In genomic region chr1:198656500-198656932, GRCh38 we compare ENCODE assay signal across 9 cellular contexts. TPM values are rescaled to one million over a fixed set of nuclear protein-coding genes. Genes with fewer than 3 reads are reported as not detected.
DNase-seq lines count a peak whose midpoint lies in the region; ATAC-seq and TF ChIP-seq lines count a peak whose summit lies in the region.
"Had no signal": no experiment of that assay in that cellular context is flagged by ENCODE, and none has a peak within 500 bp of the region (broad histone marks: within the 10 kb centered on the region; RNA-seq: fewer than 3 reads in every experiment).

No MANE protein-coding gene starts in this region.

- no peaks in the 10 kb centered on the region for H3K9me3 Mint-ChIP-seq in activated T-cell treated with anti-CD3 and anti-CD28 coated beads, Interleukin-2, amount 50 U/mL, for 72 hours

- H3K4me1 ChIP-seq in mucosa of rectum (ENCODE audit: control insufficient read depth in 2 of 2, insufficient read depth in 2 of 2, low read length in 2 of 2) (peaks cover 3 to 8% of the 10 kb centered on the region in 2 donors), thyroid gland (no peaks in the 10 kb centered on the region)

- no peaks in the 10 kb centered on the region for H3K9me3 ChIP-seq in mucosa of rectum (ENCODE audit: control insufficient read depth in 2 of 2, low read length in 2 of 2)
- no peaks in the 10 kb centered on the region for H3K9me3 ChIP-seq in thyroid gland

- H3K4me3 Mint-ChIP-seq in activated T-cell treated with anti-CD3 and anti-CD28 coated beads, Interleukin-2, amount 50 U/mL, for 72 hours = peak overlapping the region; percentile 84 to 87

- no peak for TF ChIP-seq CTCF in thyroid gland (IDR thresholded peaks at IDR 0.05)

- H3K36me3 Mint-ChIP-seq in activated T-cell treated with anti-CD3 and anti-CD28 coated beads, Interleukin-2, amount 50 U/mL, for 72 hours (ENCODE audit: insufficient read depth in 2 of 2) = peaks cover 5 to 8% of the 10 kb centered on the region in 2 donors

- H3K36me3 ChIP-seq in mucosa of rectum (ENCODE audit: control insufficient read depth in 2 of 2, insufficient read depth in 2 of 2, low read length in 2 of 2) (no peaks in the 10 kb centered on the region), thyroid gland (no peaks in the 10 kb centered on the region)

- 87 to 94% methylated on average over 4 of the region's 4 CpGs for WGBS in thyroid gland, 2 donors

- H3K4me3 ChIP-seq in mucosa of rectum (ENCODE audit: low read length in 2 of 2) (peak overlapping the region in 1 of 2 donors; percentile 20), thyroid gland (replicated peaks in 1 of 3) (no peak overlapping the region)

- TF ChIP-seq POLR2A in thyroid gland (IDR thresholded peaks at IDR 0.05) = no peak

- no peaks in the 10 kb centered on the region for H3K27me3 ChIP-seq in mucosa of rectum (ENCODE audit: control insufficient read depth in 2 of 2, insufficient read depth in 2 of 2, low read length in 2 of 2)
- no peaks in the 10 kb centered on the region for H3K27me3 ChIP-seq in thyroid gland

- peak overlapping the region; percentile 99 for H3K27ac Mint-ChIP-seq in activated T-cell treated with anti-CD3 and anti-CD28 coated beads, Interleukin-2, amount 50 U/mL, for 72 hours

- peaks cover 91% of the 10 kb centered on the region for H3K4me1 Mint-ChIP-seq in activated T-cell treated with anti-CD3 and anti-CD28 coated beads, Interleukin-2, amount 50 U/mL, for 72 hours (ENCODE audit: low read depth)

- H3K9ac ChIP-seq in mucosa of rectum (ENCODE audit: low read depth in 1 of 2, low read length in 2 of 2) = peak overlapping the region in 1 of 2 donors; percentile 34

- no peaks in the 10 kb centered on the region for H3K27me3 Mint-ChIP-seq in activated T-cell treated with anti-CD3 and anti-CD28 coated beads, Interleukin-2, amount 50 U/mL, for 72 hours (ENCODE audit: low read depth)

- intact Hi-C loops in thyroid gland (cut with DNase I) = no loop called here

- DNase-seq in NCI-H82 (lab: John Stamatoyannopoulos, UW) (peak; percentile 73), thyroid gland (peak; percentile 22 to 31), ecto neural progenitor cell (ENCODE audit: low spot score) (no peak), NCI-H187 (lab: John Stamatoyannopoulos, UW) (no peak)
- peak; percentile 54 to 62 for DNase-seq in activated T-cell treated with anti-CD3 and anti-CD28 coated beads, Interleukin-2, amount 50 U/mL, for 72 hours

- peak overlapping the region; percentile 31 to 67 for H3K27ac ChIP-seq in mucosa of rectum (ENCODE audit: low read depth in 2 of 2, low read length in 2 of 2)
- no peak overlapping the region for H3K27ac ChIP-seq in thyroid gland

- peak; percentile 33 for ATAC-seq in GM19438 (IDR thresholded peaks at IDR 0.05; ENCODE audit: low read depth, unreplicated experiment)
- ATAC-seq in activated T-cell treated with anti-CD3 and anti-CD28 coated beads, Interleukin-2, amount 50 U/mL, for 72 hours (replicated peaks in 1 of 2) = peak; percentile 58 to 59
- ATAC-seq in HG02884 (IDR thresholded peaks at IDR 0.05; ENCODE audit: unreplicated experiment) = no peak

RNA-seq across cellular contexts. Expression of gene PTPRC, which starts 17.7 kb away (rescaled TPM):
- total RNA-seq in activated T-cell treated with anti-CD3 and anti-CD28 coated beads, Interleukin-2, amount 50 U/mL, for 72 hours = 100 to 1,000 TPM; 490 to 545 TPM
- 10 to 100 TPM; 11.5 to 23.8 (median 16.9) TPM for total RNA-seq in thyroid gland
- total RNA-seq: NCI-H460 had no signal

Comparison
In these comparisons a context has a peak if more than half of its experiments do, and no peak if none do; other contexts are left out.
1. DNase-seq: peak in NCI-H82 (single experiment), activated T-cell treated with anti-CD3 and anti-CD28 coated beads, Interleukin-2, amount 50 U/mL, for 72 hours (2 of 2) and thyroid gland (2 of 2); none in ecto neural progenitor cell (single experiment) and NCI-H187 (0 of 2).
2. H3K27ac ChIP-seq: peak in mucosa of rectum (2 of 2); none in thyroid gland (0 of 3).
3. RNA of gene PTPRC, which starts 17.7 kb away (total RNA-seq): 490 to 545 TPM in activated T-cell treated with anti-CD3 and anti-CD28 coated beads, Interleukin-2, amount 50 U/mL, for 72 hours; 11.5 to 23.8 TPM in thyroid gland; every median in the first group is over 10 times any median in the second.